Comparison of ENCODE assay signal across 9 cellular contexts in the genomic region with DNA sequence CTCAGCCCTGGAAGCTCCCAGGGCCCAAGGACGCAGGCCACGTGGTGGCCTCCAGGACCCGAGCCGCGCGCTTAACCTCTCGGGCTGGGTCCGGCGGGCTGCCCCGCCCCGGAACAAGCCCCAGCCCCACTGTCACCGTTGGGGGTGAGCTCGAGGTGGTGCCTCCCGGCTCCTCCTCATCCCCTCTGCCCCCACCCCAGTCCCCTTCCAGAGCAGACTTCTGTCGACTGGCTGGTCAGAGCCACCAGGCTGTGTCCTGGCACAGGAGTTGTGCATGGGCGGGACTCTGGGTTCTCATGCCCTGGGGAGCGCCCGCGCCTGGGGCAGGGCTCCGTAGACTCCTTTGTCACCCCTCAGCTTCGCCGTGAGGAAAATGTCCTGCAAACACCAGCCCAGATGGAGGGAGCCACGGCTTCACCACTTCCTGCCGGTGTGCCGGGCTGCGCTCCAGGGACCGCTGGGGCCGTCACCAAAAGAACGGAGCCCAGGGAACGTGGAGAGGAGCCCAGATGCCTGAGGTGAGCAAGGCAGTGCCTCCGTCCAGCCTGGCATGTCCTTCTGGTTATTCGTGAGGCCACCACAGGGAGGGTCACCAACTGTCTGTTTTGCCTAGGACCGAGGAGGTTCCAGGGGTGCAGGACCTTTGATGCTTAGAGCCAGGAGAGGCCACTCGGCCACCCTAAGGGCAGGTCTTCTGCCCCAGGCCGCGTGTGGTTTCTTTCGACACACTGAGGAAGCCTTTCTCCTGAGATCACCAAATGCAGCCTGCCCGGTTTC. TPM values are rescaled to one million over a fixed set of nuclear protein-coding genes. Genes with fewer than 3 reads are reported as not detected.
DNase-seq lines count a peak whose midpoint lies in the region; ATAC-seq, FAIRE-seq and TF ChIP-seq lines count a peak whose summit lies in the region.
"Had no signal": no experiment of that assay in that cellular context is flagged by ENCODE, and none has a peak within 500 bp of the region (broad histone marks: within the 10 kb centered on the region; RNA-seq: fewer than 3 reads in every experiment).

No MANE protein-coding gene starts in this region.

- H3K9ac ChIP-seq in HepG2 (ENCODE audit: insufficient read depth, low read depth, low read length): peak overlapping the region; percentile 71

- H3K9me2 ChIP-seq in PC-9 (ENCODE audit: insufficient read depth): no peaks in the 10 kb centered on the region

- POLR2A ChIA-PET in PC-9 (lab: Charles Lee; ENCODE audit: unreplicated experiment) (no interaction called here), HepG2 (lab: Yijun Ruan, JAX) (interaction anchor here (1.2 kb wide), 1 partner anchor 16 kb away, joined by 3 read pairs; no protein-coding TSS in a partner anchor), A673 (lab: Charles Lee; ENCODE audit: low non-redundant PET) (no interaction called here)

- intact Hi-C loops in PC-9 (cut with micrococcal nuclease; ENCODE audit: unreplicated experiment): no loop called here
- intact Hi-C loops in HepG2 (cut with micrococcal nuclease; ENCODE audit: unreplicated experiment): no loop called here
- intact Hi-C loops in A673 (cut with micrococcal nuclease; ENCODE audit: unreplicated experiment): no loop called here

- peak; percentile 81 for ATAC-seq in GM18505 (IDR thresholded peaks at IDR 0.05; ENCODE audit: unreplicated experiment)
- ATAC-seq in HepG2: peak; percentile 79

- H3K4me1 Mint-ChIP-seq in HFFc6 (ENCODE audit: low read depth): peaks cover 13% of the 10 kb centered on the region

- peak overlapping the region; percentile 49; the same call in 1 of the 2 replicates for H3K27ac Mint-ChIP-seq in HFFc6
- H3K27ac Mint-ChIP-seq: natural killer cell treated with Interleukin-12 subunit alpha and Interleukin-12 subunit beta and Interleukin-15 and Interleukin-18, amount 100 ng/mL, for 72 hours had no signal

- H3K36me3 Mint-ChIP-seq in HFFc6 (ENCODE audit: low read depth): no peaks in the 10 kb centered on the region
- H3K36me3 Mint-ChIP-seq: natural killer cell treated with Interleukin-12 subunit alpha and Interleukin-12 subunit beta and Interleukin-15 and Interleukin-18, amount 100 ng/mL, for 72 hours had no signal

- peak overlapping the region; percentile 41; the same call in 1 of the 2 replicates for H3K4me3 ChIP-seq in PC-9
- peak overlapping the region; percentile 59 to 89 (median 64) for H3K4me3 ChIP-seq in HepG2 (replicated peaks in 1 of 3; ENCODE audit: insufficient read depth in 1 of 3, low read depth in 2 of 3, low read length in 3 of 3)
- no peak overlapping the region for H3K4me3 ChIP-seq in A673 (ENCODE audit: low read depth, low read length, poor library complexity, severe bottlenecking)

- H3K9me3 ChIP-seq in PC-9 (ENCODE audit: insufficient read depth, low read depth) (no peaks in the 10 kb centered on the region; the same call in 1 of the 2 replicates), HepG2 (ENCODE audit: low read length) (no peaks in the 10 kb centered on the region), A673 (ENCODE audit: low read depth, low read length, poor library complexity, severe bottlenecking) (no peaks in the 10 kb centered on the region)

- no peak for TF ChIP-seq RAD21 in HepG2 (CRISPR knock-in tag; IDR thresholded peaks at IDR 0.05)

- H3K4me2 ChIP-seq in PC-9: peak overlapping the region; percentile 77
- peak overlapping the region; percentile 95 for H3K4me2 ChIP-seq in HepG2 (ENCODE audit: low read depth, low read length)

- H3K27me3 ChIP-seq in PC-9 (ENCODE audit: insufficient read depth, low read depth) (no peaks in the 10 kb centered on the region), HepG2 (ENCODE audit: control insufficient read depth in 1 of 2, insufficient read depth in 2 of 2, low read length in 2 of 2) (peaks cover 0 to 12% of the 10 kb centered on the region in 2 experiments; a peak in 1 of 5 replicates), A673 (replicated peaks; ENCODE audit: insufficient read depth, low read depth, low read length, poor library complexity) (no peaks in the 10 kb centered on the region)

- BruUV-seq in PC-9 (replicated peaks; lab: Mats Ljungman, UMichigan): no TSS peak
- BruUV-seq in HepG2 (replicated peaks; lab: Mats Ljungman, UMichigan): no TSS peak
- no TSS peak for BruUV-seq in A673 (replicated peaks; lab: Mats Ljungman, UMichigan)

- CTCF ChIA-PET in PC-9 (lab: Charles Lee): interaction anchor here (0.7 kb wide), 1 partner anchor 151 kb away, joined by 4 read pairs; no protein-coding TSS in a partner anchor
- CTCF ChIA-PET in HepG2 (lab: Yijun Ruan, JAX; ENCODE audit: low intra/inter-chr PET ratio, low total read pairs): no interaction called here
- CTCF ChIA-PET in A673 (lab: Charles Lee): no interaction called here

- H3F3A ChIP-seq in PC-9 (ENCODE audit: insufficient read depth, low read depth): 0 out of 2 replicates have a peak, but pooled peaks cover 5% of the 10 kb centered on the region

- WGBS in HepG2 (ENCODE audit: low lambda C conversion rate): 10% methylated on average over 8 of the region's 38 CpGs

- TF ChIP-seq POLR2A in GM18505 (IDR thresholded peaks at IDR 0.05; ENCODE audit: borderline replicate concordance, extremely low read depth, insufficient read depth, insufficient read length) (no peak), HepG2 (IDR thresholded peaks at IDR 0.05; ENCODE audit: insufficient read depth in 1 of 2, low read depth in 2 of 2, low read length in 2 of 2) (peak in 1 of 2 experiments; percentile 47; a peak in 2 of 4 replicates)

- in situ Hi-C loops in HepG2 (cut with HindIII; ENCODE audit: extremely low pct_ligation_motif_present, low pct_unique_long_range_greater_than_20kb): no loop called here

- peak overlapping the region; percentile 57; the same call in 1 of the 2 replicates for H2AFZ ChIP-seq in PC-9
- H2AFZ ChIP-seq in HepG2 (ENCODE audit: low read length): no peak overlapping the region

- TF ChIP-seq EP300 in HepG2 (IDR thresholded peaks at IDR 0.05; ENCODE audit: low read depth in 2 of 2, low read length in 2 of 2) (no peak), HepG2 (CRISPR knock-in tag; IDR thresholded peaks at IDR 0.05; ENCODE audit: borderline replicate concordance) (no peak)

- TF ChIP-seq CTCF in HFFc6 (IDR thresholded peaks at IDR 0.05): no peak
- no peak for TF ChIP-seq CTCF in PC-9 (conservative IDR thresholded peaks at IDR 0.05)
- TF ChIP-seq CTCF in HepG2 (CRISPR knock-in tag; IDR thresholded peaks at IDR 0.05): no peak
- TF ChIP-seq CTCF in A673 (conservative IDR thresholded peaks at IDR 0.05; ENCODE audit: low read depth, low read length): no peak

- FAIRE-seq in HepG2 (lab: Jason Lieb, UNC): no peak

- H3K4me1 ChIP-seq in PC-9 (replicated peaks; ENCODE audit: insufficient read depth) (peaks cover 21% of the 10 kb centered on the region), HepG2 (ENCODE audit: insufficient read depth, low read length) (peaks cover 72% of the 10 kb centered on the region), A673 (ENCODE audit: insufficient read depth, low read length, poor library complexity, severe bottlenecking) (peaks cover 7% of the 10 kb centered on the region)

- H3K27ac ChIP-seq in PC-9: peak overlapping the region; percentile 59
- H3K27ac ChIP-seq in HepG2 (ENCODE audit: extremely low read length, insufficient read depth, low read length): peak overlapping the region; percentile 69
- H3K27ac ChIP-seq in A673 (ENCODE audit: low read depth, low read length, poor library complexity, severe bottlenecking): no peak overlapping the region

- H3K79me2 ChIP-seq in PC-9 (ENCODE audit: low read depth) (no peaks in the 10 kb centered on the region), HepG2 (ENCODE audit: insufficient read depth, low read length) (peaks cover 13% of the 10 kb centered on the region)

- peaks cover 5% of the 10 kb centered on the region; the same call in 1 of the 2 replicates for H3K9me3 Mint-ChIP-seq in HFFc6
- H3K9me3 Mint-ChIP-seq: natural killer cell treated with Interleukin-12 subunit alpha and Interleukin-12 subunit beta and Interleukin-15 and Interleukin-18, amount 100 ng/mL, for 72 hours had no signal

- peaks cover 15% of the 10 kb centered on the region for H3K27me3 Mint-ChIP-seq in HFFc6 (ENCODE audit: insufficient read depth)

- DNase-seq in HFFc6 (no peak), PC-9 (peak; percentile 73 to 87), HepG2 (ENCODE audit: low spot score) (peak; percentile 56), DMS79 treated with DMSO at 0.1 percent for 48 hours (lab: John Stamatoyannopoulos, UW) (no peak), A673 (ENCODE audit: low spot score) (no peak)
- DNase-seq in stimulated activated CD4-positive, alpha-beta T cell treated with anti-CD3 and anti-CD28 coated beads, Interleukin-4, amount 100 ng/mL, for 24 hours: no peak
- no peak for DNase-seq in activated naive CD4-positive, alpha-beta T cell (lab: John Stamatoyannopoulos, UW)

- H3K36me3 ChIP-seq in PC-9 (ENCODE audit: low read depth) (no peaks in the 10 kb centered on the region), HepG2 (replicated peaks in 1 of 2; ENCODE audit: control insufficient read depth in 1 of 2, insufficient read depth in 2 of 2, low read length in 2 of 2) (no peaks in the 10 kb centered on the region), A673 (ENCODE audit: insufficient read depth, low read length, poor library complexity, severe bottlenecking) (no peaks in the 10 kb centered on the region)

- H3K4me3 Mint-ChIP-seq in HFFc6: peak overlapping the region; percentile 55; the same call in 1 of the 2 replicates
- H3K4me3 Mint-ChIP-seq: natural killer cell treated with Interleukin-12 subunit alpha and Interleukin-12 subunit beta and Interleukin-15 and Interleukin-18, amount 100 ng/mL, for 72 hours had no signal

- H4K20me1 ChIP-seq in PC-9 (ENCODE audit: insufficient read depth) (no peaks in the 10 kb centered on the region), HepG2 (ENCODE audit: insufficient read depth, low read length) (no peaks in the 10 kb centered on the region)

RNA-seq across cellular contexts. Expression of a gene that starts 7.1 kb away (rescaled TPM):
- 10 to 100 TPM in 4 of 6 experiments, 1 to 10 TPM in 2; 8.5 to 15.2 (median 12.1) TPM for total RNA-seq in HFFc6 (2021; fragmentation: NEBNext Ultra II Directional; extraction: Animal tissue kit (Norgen Biotek cat#: 25700))
- 36.6 and 37.1 TPM in 2 replicates for total RNA-seq in PC-9 (2021)
- total RNA-seq in HepG2 (2016; rRNA removed; fragmentation: Illumina TruSeq; extraction: Trizol): 18.2 and 21.0 TPM in 2 replicates
- 9.3 and 11.0 TPM in 2 replicates for total RNA-seq in HepG2 (2016; cell fraction: cytosol; rRNA removed; fragmentation: Illumina TruSeq; extraction: Trizol; ENCODE audit: low read depth)
- 16.0 and 24.7 TPM in 2 replicates for total RNA-seq in HepG2 (2016; cell fraction: insoluble cytoplasmic fraction; rRNA removed; fragmentation: Illumina TruSeq; extraction: Trizol)
- total RNA-seq in HepG2 (2016; cell fraction: membrane; rRNA removed; fragmentation: Illumina TruSeq; extraction: Trizol): 16.1 and 18.9 TPM in 2 replicates
- 21.7 and 25.1 TPM in 2 replicates for total RNA-seq in HepG2 (2016; cell fraction: nucleus; rRNA removed; fragmentation: Illumina TruSeq; extraction: Trizol)
- polyA plus RNA-seq in HepG2 (2011; rRNA removed): 27.7 and 35.5 TPM in 2 replicates
- 11.1 and 23.9 TPM in 2 replicates for polyA plus RNA-seq in HepG2 (2011; cell fraction: cytosol; rRNA removed)
- 115 and 118 TPM in 2 replicates for polyA plus RNA-seq in HepG2 (2011; cell fraction: nucleus; rRNA removed)
- polyA plus RNA-seq in HepG2 (2012): 37.4 and 43.4 TPM in 2 replicates
- polyA plus RNA-seq in HepG2 (2016; cell fraction: cytosol; fragmentation: Illumina TruSeq; extraction: Trizol; ENCODE audit: low read depth): 2.0 and 3.4 TPM in 2 replicates
- 17.8 and 20.5 TPM in 2 replicates for polyA plus RNA-seq in HepG2 (2016; cell fraction: insoluble cytoplasmic fraction; fragmentation: Illumina TruSeq; extraction: Trizol; ENCODE audit: low read depth)
- polyA plus RNA-seq in HepG2 (2016; cell fraction: membrane; fragmentation: Illumina TruSeq; extraction: Trizol; ENCODE audit: low read depth): 5.5 and 5.6 TPM in 2 replicates
- polyA plus RNA-seq in HepG2 (2016; cell fraction: nucleus; fragmentation: Illumina TruSeq; extraction: Trizol; ENCODE audit: insufficient read depth, low read depth): 51.0 and 56.7 TPM in 2 replicates
- 4.5 and 52.2 TPM in 2 replicates for polyA minus RNA-seq in HepG2 (2011; rRNA and poly(A)+ RNA removed; ENCODE audit: low replicate concordance)
- 14.2 and 24.5 TPM in 2 replicates for polyA minus RNA-seq in HepG2 (2011; cell fraction: cytosol; rRNA and poly(A)+ RNA removed)
- 45.0 and 59.1 TPM in 2 replicates for polyA minus RNA-seq in HepG2 (2011; cell fraction: nucleus; rRNA and poly(A)+ RNA removed)
- total RNA-seq in A673 (2021): 53.9 and 56.7 TPM in 2 replicates

RNA-seq across cellular contexts. Expression of a gene that starts 36.8 kb away (rescaled TPM):
- under 1 TPM; 0.09 to 0.35 (median 0.12) TPM for total RNA-seq in HFFc6 (2021; fragmentation: NEBNext Ultra II Directional; extraction: Animal tissue kit (Norgen Biotek cat#: 25700))
- total RNA-seq in PC-9 (2021) (3.1 and 3.4 TPM in 2 replicates), HepG2 (2016; rRNA removed; fragmentation: Illumina TruSeq; extraction: Trizol) (0.10 and 0.22 TPM in 2 replicates), A673 (2021) (2.3 and 2.6 TPM in 2 replicates)
- 0.09 and 0.20 TPM in 2 replicates for total RNA-seq in HepG2 (2016; cell fraction: cytosol; rRNA removed; fragmentation: Illumina TruSeq; extraction: Trizol; ENCODE audit: low read depth)
- 0.19 TPM in 1 of 2 replicates, not detected in the other for total RNA-seq in HepG2 (2016; cell fraction: insoluble cytoplasmic fraction; rRNA removed; fragmentation: Illumina TruSeq; extraction: Trizol)
- total RNA-seq in HepG2 (2016; cell fraction: membrane; rRNA removed; fragmentation: Illumina TruSeq; extraction: Trizol): 0.25 TPM in 1 of 2 replicates, not detected in the other
- 0.59 TPM in 1 of 2 replicates, not detected in the other for total RNA-seq in HepG2 (2016; cell fraction: nucleus; rRNA removed; fragmentation: Illumina TruSeq; extraction: Trizol)
- 0.39 and 0.40 TPM in 2 replicates for polyA plus RNA-seq in HepG2 (2011; rRNA removed)
- 0.05 and 0.34 TPM in 2 replicates for polyA plus RNA-seq in HepG2 (2011; cell fraction: cytosol; rRNA removed)
- 2.2 and 3.5 TPM in 2 replicates for polyA plus RNA-seq in HepG2 (2011; cell fraction: nucleus; rRNA removed)
- 0.40 and 0.65 TPM in 2 replicates for polyA plus RNA-seq in HepG2 (2012)
- 0.10 and 0.12 TPM in 2 replicates for polyA plus RNA-seq in HepG2 (2016; cell fraction: cytosol; fragmentation: Illumina TruSeq; extraction: Trizol; ENCODE audit: low read depth)
- polyA plus RNA-seq in HepG2 (2016; cell fraction: insoluble cytoplasmic fraction; fragmentation: Illumina TruSeq; extraction: Trizol; ENCODE audit: low read depth): 0.16 TPM in 1 of 2 replicates, not detected in the other
- 0.07 and 0.08 TPM in 2 replicates for polyA plus RNA-seq in HepG2 (2016; cell fraction: membrane; fragmentation: Illumina TruSeq; extraction: Trizol; ENCODE audit: low read depth)
- polyA plus RNA-seq in HepG2 (2016; cell fraction: nucleus; fragmentation: Illumina TruSeq; extraction: Trizol; ENCODE audit: insufficient read depth, low read depth): 0.36 and 0.65 TPM in 2 replicates
- 0.14 and 1.0 TPM in 2 replicates for polyA minus RNA-seq in HepG2 (2011; rRNA and poly(A)+ RNA removed; ENCODE audit: low replicate concordance)
- not detected in 2 replicates for polyA minus RNA-seq in HepG2 (2011; cell fraction: cytosol; rRNA and poly(A)+ RNA removed)
- 1.9 and 2.0 TPM in 2 replicates for polyA minus RNA-seq in HepG2 (2011; cell fraction: nucleus; rRNA and poly(A)+ RNA removed)

Comparison
In these comparisons a context has a peak if more than half of its experiments do, and no peak if none do; other contexts are left out.
1. DNase-seq: peak in PC-9 (2 of 2) and HepG2 (single experiment); none in HFFc6 (single experiment), DMS79 treated with DMSO at 0.1 percent for 48 hours (single experiment), stimulated activated CD4-positive, alpha-beta T cell treated with anti-CD3 and anti-CD28 coated beads, Interleukin-4, amount 100 ng/mL, for 24 hours (single experiment), activated naive CD4-positive, alpha-beta T cell (0 of 4) and A673 (single experiment).